22 cellular contexts compared by ENCODE assay signal in the genomic region with DNA sequence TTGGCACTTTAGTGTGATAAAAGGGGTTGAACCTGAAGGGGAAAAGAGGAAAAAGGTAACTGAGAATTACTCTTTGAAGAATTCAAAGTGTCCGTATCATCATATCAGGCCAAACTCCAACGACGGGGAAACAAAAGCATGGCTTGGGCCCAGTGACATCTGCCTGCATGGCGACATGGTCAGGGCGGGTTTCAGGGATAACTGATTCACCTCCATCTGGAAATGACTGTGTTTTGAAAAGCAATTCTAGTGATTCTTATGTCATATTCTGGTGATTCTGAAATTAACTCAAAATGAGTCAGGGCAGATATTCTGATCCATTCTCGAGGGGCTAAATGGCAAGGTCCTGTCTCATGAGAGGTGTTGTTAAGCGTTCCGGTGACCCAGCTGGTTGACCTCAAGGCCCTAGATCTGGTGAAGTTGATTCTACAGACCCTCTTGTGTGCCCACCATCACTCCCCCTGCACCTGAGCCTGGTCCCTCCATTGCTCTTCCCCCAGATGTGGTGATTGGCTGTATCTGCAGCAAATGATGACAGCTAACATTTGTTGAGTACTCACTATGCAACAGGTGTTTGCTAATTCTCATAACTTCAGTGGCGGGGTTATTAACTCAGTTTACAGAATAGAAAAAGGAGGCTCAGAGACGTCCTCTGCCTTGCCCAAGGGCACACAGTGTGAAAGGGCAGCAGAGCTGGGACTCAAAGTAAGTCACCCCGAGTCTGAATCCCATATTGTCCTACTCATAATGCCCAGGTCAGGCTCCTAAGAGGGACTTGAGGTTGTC.
"Had no signal": no experiment of that assay in that cellular context is flagged by ENCODE, and none has a peak within 500 bp of the region (broad histone marks: within the 10 kb centered on the region; RNA-seq: fewer than 3 reads in every experiment).

No MANE protein-coding gene starts in this region.

- H3K27ac ChIP-seq: dorsolateral prefrontal cortex, hepatocyte, left ventricle myocardium inferior, lower lobe of right lung, spleen, tibial artery, upper lobe of left lung, uterus had no signal

- H3K4me1 Mint-ChIP-seq: memory B cell; mesothelial cell of epicardium; natural killer cell; stimulated activated memory B cell treated with anti-CD40 and anti-IgM and Interleukin-4, amounts not matched to agents 10 μg/mL and 1 μg/mL and 100 μg/mL, for 72 hours had no signal

- H3K27me3 ChIP-seq: hepatocyte, spleen, upper lobe of left lung, uterus had no signal

- DNase-seq: cortex of kidney; dorsolateral prefrontal cortex; effector CD8-positive, alpha-beta T cell; foreskin melanocyte; head of caudate nucleus; kidney; left cardiac atrium; left ventricle myocardium inferior; lower lobe of right lung; natural killer cell; posterior cingulate gyrus; spleen; tibial artery; upper lobe of left lung; uterus had no signal

- ATAC-seq: left cardiac atrium; lower lobe of right lung; natural killer cell; sciatic nerve; stimulated activated memory B cell treated with anti-CD40 and anti-IgM and Interleukin-4, amounts not matched to agents 10 μg/mL and 1 μg/mL and 100 μg/mL, for 72 hours had no signal

- H3K9me3 ChIP-seq: left ventricle myocardium inferior, lower lobe of right lung, spleen, tibial artery, upper lobe of left lung, uterus had no signal

- H3K27ac Mint-ChIP-seq: memory B cell; mesothelial cell of epicardium; natural killer cell; stimulated activated memory B cell treated with anti-CD40 and anti-IgM and Interleukin-4, amounts not matched to agents 10 μg/mL and 1 μg/mL and 100 μg/mL, for 72 hours; stimulated activated naive CD8-positive, alpha-beta T cell treated with anti-CD3 and anti-CD28 coated beads, Interleukin-15, Interleukin-2, amounts not matched to agents 100 ng/mL and 50 ng/mL, for 24 hours had no signal

- H3K4me3 ChIP-seq: dorsolateral prefrontal cortex, hepatocyte, left ventricle myocardium inferior, lower lobe of right lung, spleen, tibial artery, upper lobe of left lung, uterus had no signal

- H3K9me3 Mint-ChIP-seq: memory B cell; mesothelial cell of epicardium; natural killer cell; neural crest cell; stimulated activated memory B cell treated with anti-CD40 and anti-IgM and Interleukin-4, amounts not matched to agents 10 μg/mL and 1 μg/mL and 100 μg/mL, for 72 hours; stimulated activated naive CD8-positive, alpha-beta T cell treated with anti-CD3 and anti-CD28 coated beads, Interleukin-15, Interleukin-2, amounts not matched to agents 100 ng/mL and 50 ng/mL, for 24 hours had no signal

- H3K4me1 ChIP-seq: left ventricle myocardium inferior, lower lobe of right lung, tibial artery, upper lobe of left lung, uterus had no signal

- H3K36me3 ChIP-seq: left ventricle myocardium inferior, lower lobe of right lung, spleen, tibial artery, upper lobe of left lung, uterus had no signal

- H3K4me3 Mint-ChIP-seq: memory B cell; mesothelial cell of epicardium; natural killer cell; neural crest cell; stimulated activated memory B cell treated with anti-CD40 and anti-IgM and Interleukin-4, amounts not matched to agents 10 μg/mL and 1 μg/mL and 100 μg/mL, for 72 hours; stimulated activated naive CD8-positive, alpha-beta T cell treated with anti-CD3 and anti-CD28 coated beads, Interleukin-15, Interleukin-2, amounts not matched to agents 100 ng/mL and 50 ng/mL, for 24 hours had no signal

- H3K36me3 Mint-ChIP-seq: memory B cell; mesothelial cell of epicardium; natural killer cell; stimulated activated memory B cell treated with anti-CD40 and anti-IgM and Interleukin-4, amounts not matched to agents 10 μg/mL and 1 μg/mL and 100 μg/mL, for 72 hours had no signal
